ENCODE assay signal across 26 cellular contexts in the genomic region with DNA sequence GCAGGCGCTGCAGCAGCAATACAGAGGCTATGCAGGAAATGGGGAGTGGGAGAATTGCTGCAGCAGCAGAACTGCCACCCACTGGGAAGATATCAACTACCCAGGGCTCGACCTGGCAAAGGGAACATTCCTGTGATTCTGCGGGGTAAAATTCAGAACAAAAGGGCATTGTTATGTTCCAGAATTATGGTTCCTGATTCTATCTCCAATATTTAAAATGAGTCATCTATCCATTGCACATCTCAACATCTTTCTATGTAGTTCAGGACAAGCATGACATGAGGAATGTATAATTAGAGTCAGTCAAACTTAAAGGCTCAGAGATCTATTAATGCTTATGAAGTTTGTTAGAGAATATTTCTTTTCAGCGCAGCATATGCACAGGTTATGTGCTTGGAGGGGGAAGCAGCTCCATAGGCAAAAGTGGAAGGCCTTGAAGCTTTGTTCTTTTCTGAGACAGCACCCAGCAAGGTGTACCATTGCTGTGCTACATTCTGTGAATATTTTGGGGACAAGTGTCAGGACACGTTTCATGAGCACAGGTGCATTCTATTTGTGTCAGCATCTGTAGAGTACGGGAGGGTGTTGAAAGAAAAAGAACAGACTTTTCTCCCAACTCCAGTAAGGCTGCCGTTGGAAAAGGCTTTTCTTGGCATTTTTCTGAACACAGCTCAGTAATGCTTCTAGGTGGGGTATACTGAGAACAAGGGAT.
"Had no signal": no experiment of that assay in that cellular context is flagged by ENCODE, and none has a peak within 500 bp of the region (broad histone marks: within the 10 kb centered on the region; RNA-seq: fewer than 3 reads in every experiment).

No MANE protein-coding gene starts in this region.

- H3K36me3 Mint-ChIP-seq: immature natural killer cell, naive B cell had no signal

- H3K27me3 Mint-ChIP-seq: activated CD4-positive, alpha-beta memory T cell treated with anti-CD3 and anti-CD28 coated beads, Interleukin-2, amount 10 ng/mL, durations not matched to agents 7 days and 5 days; activated CD4-positive, alpha-beta T cell treated with anti-CD3 and anti-CD28 coated beads, Interleukin-2, amount 10 ng/mL, durations not matched to agents 24 days and 14 days; activated T-helper 17 cell treated with anti-CD3 and anti-CD28 coated beads, Interleukin-2, amount 50 U/mL, for 72 hours; central memory CD8-positive, alpha-beta T cell; naive B cell had no signal

- H3K4me1 ChIP-seq: gastroesophageal sphincter, lower lobe of right lung, parathyroid adenoma, psoas muscle, spleen, suprapubic skin, tibial nerve had no signal

- H3K9me3 Mint-ChIP-seq: activated T-helper 17 cell treated with anti-CD3 and anti-CD28 coated beads, Interleukin-2, amount 50 U/mL, for 72 hours had no signal

- H3K4me1 Mint-ChIP-seq: activated CD4-positive, alpha-beta memory T cell treated with anti-CD3 and anti-CD28 coated beads, Interleukin-2, amount 10 ng/mL, durations not matched to agents 7 days and 5 days; activated CD4-positive, alpha-beta T cell treated with anti-CD3 and anti-CD28 coated beads, Interleukin-2, amount 10 ng/mL, durations not matched to agents 24 days and 14 days; activated T-helper 17 cell treated with anti-CD3 and anti-CD28 coated beads, Interleukin-2, amount 50 U/mL, for 72 hours; central memory CD8-positive, alpha-beta T cell; immature natural killer cell; naive B cell had no signal

- DNase-seq: activated CD4-positive, alpha-beta memory T cell treated with anti-CD3 and anti-CD28 coated beads, Interleukin-2, amount 10 ng/mL, durations not matched to agents 7 days and 5 days; activated CD4-positive, alpha-beta T cell treated with anti-CD3 and anti-CD28 coated beads, Interleukin-2, amount 10 ng/mL, durations not matched to agents 24 days and 14 days; activated CD4-positive, CD25-positive, alpha-beta regulatory T cell treated with anti-CD3 and anti-CD28 coated beads, Interleukin-2, amount 50 U/mL, for 72 hours; activated gamma-delta T cell treated with Interleukin-2 at 50 U/mL for 16 hours; activated naive CD4-positive, alpha-beta T cell treated with anti-CD3 and anti-CD28 coated beads, Interleukin-2, amount 50 U/mL, for 16 hours; activated T-cell treated with anti-CD3 and anti-CD28 coated beads, Interleukin-2, amount 50 U/mL, for 4 hours; amniotic stem cell; brain microvascular endothelial cell; dermis blood vessel endothelial cell; effector memory CD4-positive, alpha-beta T cell; hypothalamus; immature natural killer cell; kidney; lower lobe of right lung; naive B cell; nucleus accumbens; psoas muscle; spleen; stimulated activated naive CD4-positive, alpha-beta T cell; T-helper 2 cell had no signal

- ATAC-seq: activated T-cell treated with anti-CD3 and anti-CD28 coated beads, Interleukin-2, amount 50 U/mL, for 4 hours; activated T-helper 17 cell treated with anti-CD3 and anti-CD28 coated beads, Interleukin-2, amount 50 U/mL, for 72 hours; gastroesophageal sphincter; lower lobe of right lung had no signal

- H3K9me3 ChIP-seq: lower lobe of right lung, psoas muscle, suprapubic skin, tibial nerve had no signal

- H3K4me3 ChIP-seq: gastroesophageal sphincter, lower lobe of right lung, psoas muscle, spleen, suprapubic skin, tibial nerve had no signal

- H3K9ac ChIP-seq: parathyroid adenoma had no signal

- H2AFZ ChIP-seq: parathyroid adenoma had no signal

- H3K27ac Mint-ChIP-seq: activated CD4-positive, alpha-beta memory T cell treated with anti-CD3 and anti-CD28 coated beads, Interleukin-2, amount 10 ng/mL, durations not matched to agents 7 days and 5 days; activated CD4-positive, alpha-beta T cell treated with anti-CD3 and anti-CD28 coated beads, Interleukin-2, amount 10 ng/mL, durations not matched to agents 24 days and 14 days; activated T-helper 17 cell treated with anti-CD3 and anti-CD28 coated beads, Interleukin-2, amount 50 U/mL, for 72 hours; immature natural killer cell; naive B cell had no signal

- H3K27ac ChIP-seq: brain microvascular endothelial cell, gastroesophageal sphincter, lower lobe of right lung, parathyroid adenoma, psoas muscle, spleen, suprapubic skin, tibial nerve had no signal

- H3K27me3 ChIP-seq: brain microvascular endothelial cell, gastroesophageal sphincter, spleen, suprapubic skin, tibial nerve had no signal

- H3K36me3 ChIP-seq: brain microvascular endothelial cell, gastroesophageal sphincter, lower lobe of right lung, spleen, suprapubic skin, tibial nerve had no signal

- H3K4me3 Mint-ChIP-seq: activated CD4-positive, alpha-beta memory T cell treated with anti-CD3 and anti-CD28 coated beads, Interleukin-2, amount 10 ng/mL, durations not matched to agents 7 days and 5 days; activated CD4-positive, alpha-beta T cell treated with anti-CD3 and anti-CD28 coated beads, Interleukin-2, amount 10 ng/mL, durations not matched to agents 24 days and 14 days; activated T-cell treated with anti-CD3 and anti-CD28 coated beads, Interleukin-2, amount 50 U/mL, for 4 hours; activated T-helper 17 cell treated with anti-CD3 and anti-CD28 coated beads, Interleukin-2, amount 50 U/mL, for 72 hours; central memory CD8-positive, alpha-beta T cell; immature natural killer cell; naive B cell had no signal
